Comparison of ENCODE assay signal across 8 cellular contexts in the genomic region with DNA sequence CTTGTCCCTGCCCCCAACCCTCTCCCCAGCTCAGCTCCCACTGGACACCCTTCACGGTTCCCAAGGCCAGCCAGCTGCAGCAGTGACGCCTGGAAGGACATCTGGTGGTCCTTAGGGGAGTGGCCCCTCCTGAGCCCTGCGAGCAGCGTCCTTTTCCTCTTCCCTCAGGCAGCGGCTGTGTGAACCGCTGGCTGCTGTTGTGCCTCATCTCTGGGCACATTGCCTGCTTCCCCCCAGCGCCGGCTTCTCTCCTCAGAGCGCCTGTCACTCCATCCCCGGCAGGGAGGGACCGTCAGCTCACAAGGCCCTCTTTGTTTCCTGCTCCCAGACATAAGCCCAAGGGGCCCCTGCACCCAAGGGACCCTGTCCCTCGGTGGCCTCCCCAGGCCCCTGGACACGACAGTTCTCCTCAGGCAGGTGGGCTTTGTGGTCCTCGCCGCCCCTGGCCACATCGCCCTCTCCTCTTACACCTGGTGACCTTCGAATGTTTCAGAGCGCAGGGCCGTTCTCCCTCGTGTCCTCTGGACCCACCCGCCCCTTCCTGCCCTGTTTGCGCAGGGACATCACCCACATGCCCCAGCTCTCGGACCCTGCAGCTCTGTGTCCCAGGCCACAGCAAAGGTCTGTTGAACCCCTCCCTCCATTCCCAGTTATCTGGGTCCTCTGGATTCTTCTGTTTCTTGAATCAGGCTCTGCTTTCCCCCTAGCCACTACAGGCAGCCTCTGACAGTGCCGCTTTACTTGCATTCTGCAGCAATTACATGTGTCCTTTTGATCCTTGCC. TPM values are rescaled to one million over a fixed set of nuclear protein-coding genes. Genes with fewer than 3 reads are reported as not detected.
A peak's percentile ranks its signal among the peaks of the same experiment; 100 is the strongest.
DNase-seq lines count a peak whose midpoint lies in the region; ATAC-seq, FAIRE-seq and TF ChIP-seq lines count a peak whose summit lies in the region.

No MANE protein-coding gene starts in this region.

- peaks cover 17% of the 10 kb centered on the region for H3K4me1 ChIP-seq in astrocyte (ENCODE audit: insufficient read depth, low read length)

- peaks cover 38% of the 10 kb centered on the region for H3K36me3 ChIP-seq in astrocyte (ENCODE audit: insufficient read depth, low read length)

- no peak for ATAC-seq in stimulated activated effector memory CD8-positive, alpha-beta T cell treated with anti-CD3 and anti-CD28 coated beads, Interleukin-12 subunit alpha, Interleukin-12 subunit beta, amount 100 ng/mL, for 72 hours
- ATAC-seq in GM18868 (IDR thresholded peaks at IDR 0.05; ENCODE audit: unreplicated experiment) (no peak), HG03571 (IDR thresholded peaks at IDR 0.05; ENCODE audit: unreplicated experiment) (no peak)

- H3K27me3 Mint-ChIP-seq in astrocyte (ENCODE audit: low read depth, unreplicated experiment): no peaks in the 10 kb centered on the region

- peak overlapping the region; percentile 85 for H3K27ac Mint-ChIP-seq in astrocyte (ENCODE audit: unreplicated experiment)
- H3K27ac Mint-ChIP-seq in stimulated activated effector memory CD8-positive, alpha-beta T cell treated with anti-CD3 and anti-CD28 coated beads, Interleukin-12 subunit alpha, Interleukin-12 subunit beta, amount 100 ng/mL, for 72 hours: peak overlapping the region; percentile 83

- no peak overlapping the region for H3K4me3 ChIP-seq in astrocyte (ENCODE audit: insufficient read depth, low read depth, low read length)

- DNase-seq in NCI-H82 (lab: John Stamatoyannopoulos, UW) (peak; percentile 35), NCI-H82 treated with DMSO at 0.1 percent for 48 hours (lab: John Stamatoyannopoulos, UW; ENCODE audit: unreplicated experiment) (no peak), astrocyte (ENCODE audit: low read depth) (peak; percentile 36), hypothalamus (lab: John Stamatoyannopoulos, UW) (peak in 48 of 51 donors; percentile 13 to 94 (median 76)), GM13976 (ENCODE audit: low spot score) (no peak)
- DNase-seq in stimulated activated effector memory CD8-positive, alpha-beta T cell treated with anti-CD3 and anti-CD28 coated beads, Interleukin-12 subunit alpha, Interleukin-12 subunit beta, amount 100 ng/mL, for 72 hours (ENCODE audit: low spot score in 2 of 2): no peak

- H3K79me2 ChIP-seq in astrocyte (ENCODE audit: insufficient read depth, low read length): no peaks in the 10 kb centered on the region

- H3K4me2 ChIP-seq in astrocyte (ENCODE audit: low read length): peak overlapping the region; percentile 45

- no peak overlapping the region for H3K4me3 Mint-ChIP-seq in astrocyte (ENCODE audit: unreplicated experiment)
- H3K4me3 Mint-ChIP-seq in stimulated activated effector memory CD8-positive, alpha-beta T cell treated with anti-CD3 and anti-CD28 coated beads, Interleukin-12 subunit alpha, Interleukin-12 subunit beta, amount 100 ng/mL, for 72 hours: no peak overlapping the region

- H3K4me1 Mint-ChIP-seq in astrocyte (ENCODE audit: low read depth, unreplicated experiment): peaks cover 17% of the 10 kb centered on the region
- H3K4me1 Mint-ChIP-seq in stimulated activated effector memory CD8-positive, alpha-beta T cell treated with anti-CD3 and anti-CD28 coated beads, Interleukin-12 subunit alpha, Interleukin-12 subunit beta, amount 100 ng/mL, for 72 hours: peaks cover 32% of the 10 kb centered on the region

- peaks cover 66% of the 10 kb centered on the region for H4K20me1 ChIP-seq in astrocyte (ENCODE audit: insufficient read depth, low read length)

- H3K27me3 ChIP-seq in astrocyte (ENCODE audit: insufficient read depth, low read length): no peaks in the 10 kb centered on the region

- in situ Hi-C loops in GM13976 (cut with MboI; ENCODE audit: low sequenced_read_pairs, unreplicated experiment): no loop called here

- H3K27ac ChIP-seq in astrocyte (ENCODE audit: low read depth, low read length): no peak overlapping the region

- H2AFZ ChIP-seq in astrocyte (ENCODE audit: low read depth, low read length): no peak overlapping the region

- H3K9ac ChIP-seq in astrocyte (ENCODE audit: low read length): peak overlapping the region; percentile 21

- no peak for FAIRE-seq in astrocyte (lab: Jason Lieb, UNC)

- H3K9me3 ChIP-seq in astrocyte (ENCODE audit: insufficient read depth, low read depth, low read length): no peaks in the 10 kb centered on the region

- peaks cover 16% of the 10 kb centered on the region for H3K36me3 Mint-ChIP-seq in astrocyte (ENCODE audit: low read depth, unreplicated experiment)
- H3K36me3 Mint-ChIP-seq in stimulated activated effector memory CD8-positive, alpha-beta T cell treated with anti-CD3 and anti-CD28 coated beads, Interleukin-12 subunit alpha, Interleukin-12 subunit beta, amount 100 ng/mL, for 72 hours: peaks cover 59% of the 10 kb centered on the region

- TF ChIP-seq CTCF in astrocyte (IDR thresholded peaks at IDR 0.05; ENCODE audit: insufficient read depth, low read depth, low read length) (no peak), GM13976 (IDR thresholded peaks at IDR 0.05; ENCODE audit: borderline replicate concordance, control extremely low read depth, extremely low read depth, insufficient read depth, missing control alignments) (no peak)

- no peaks in the 10 kb centered on the region for H3K9me3 Mint-ChIP-seq in astrocyte (ENCODE audit: unreplicated experiment)
- no peaks in the 10 kb centered on the region for H3K9me3 Mint-ChIP-seq in stimulated activated effector memory CD8-positive, alpha-beta T cell treated with anti-CD3 and anti-CD28 coated beads, Interleukin-12 subunit alpha, Interleukin-12 subunit beta, amount 100 ng/mL, for 72 hours

RNA-seq across cellular contexts. Expression of a gene that starts 35.8 kb away (rescaled TPM):
- total RNA-seq in astrocyte: 5.8 and 7.1 TPM in 2 replicates

Comparison
In these comparisons a context has a peak if more than half of its experiments do, and no peak if none do; other contexts are left out.
1. DNase-seq: peak in NCI-H82 (single experiment), astrocyte (single experiment) and hypothalamus (48 of 51); none in NCI-H82 treated with DMSO at 0.1 percent for 48 hours (single experiment), stimulated activated effector memory CD8-positive, alpha-beta T cell treated with anti-CD3 and anti-CD28 coated beads, Interleukin-12 subunit alpha, Interleukin-12 subunit beta, amount 100 ng/mL, for 72 hours (0 of 2) and GM13976 (single experiment).